ENCODE assay signal across 30 cellular contexts in genomic region chr14:31508140-31508539, GRCh38. TPM values are rescaled to one million over a fixed set of nuclear protein-coding genes. Genes with fewer than 3 reads are reported as not detected.
A peak's percentile ranks its signal among the peaks of the same experiment; 100 is the strongest.
DNase-seq lines count a peak whose midpoint lies in the region; ATAC-seq, FAIRE-seq and TF ChIP-seq lines count a peak whose summit lies in the region.
"Had no signal": no experiment of that assay in that cellular context is flagged by ENCODE, and none has a peak within 500 bp of the region (broad histone marks: within the 10 kb centered on the region; RNA-seq: fewer than 3 reads in every experiment).

No MANE protein-coding gene starts in this region.

- no peak for TF ChIP-seq RAD21 in H1 (IDR thresholded peaks at IDR 0.05 in 1 of 2, conservative IDR thresholded peaks at IDR 0.05 in 1 of 2; ENCODE audit: low read depth in 2 of 2, low read length in 2 of 2)

- no TSS peak for BruUV-seq in A673 (replicated peaks; lab: Mats Ljungman, UMichigan)

- H2BK15ac ChIP-seq in H1 (ENCODE audit: low read length): no peak overlapping the region

- no peak overlapping the region for H3K4me3 ChIP-seq in A673 (ENCODE audit: low read depth, low read length, poor library complexity, severe bottlenecking)
- H3K4me3 ChIP-seq in H1 (ENCODE audit: extremely low read depth in 1 of 4, insufficient read depth in 2 of 4, low read depth in 3 of 4, low read length in 4 of 4): no peak overlapping the region
- no peak overlapping the region for H3K4me3 ChIP-seq in effector memory CD4-positive, alpha-beta T cell (ENCODE audit: insufficient read depth, low read depth, low read length, poor library complexity, severe bottlenecking)
- H3K4me3 ChIP-seq: BLaER1, SJSA1 had no signal

- H3K9me3 Mint-ChIP-seq in nephron progenitor cell: no peaks in the 10 kb centered on the region
- H3K9me3 Mint-ChIP-seq: CD4-positive, CD25-positive, alpha-beta regulatory T cell had no signal

- H3K4me1 ChIP-seq in A673 (ENCODE audit: insufficient read depth, low read length, poor library complexity, severe bottlenecking) (no peaks in the 10 kb centered on the region), H1 (replicated peaks in 1 of 4; ENCODE audit: control insufficient read depth in 3 of 4, insufficient read depth in 4 of 4, low read length in 3 of 4) (no peaks in the 10 kb centered on the region)
- no peaks in the 10 kb centered on the region for H3K4me1 ChIP-seq in effector memory CD4-positive, alpha-beta T cell (ENCODE audit: control insufficient read depth, insufficient read depth, low read length, poor library complexity, severe bottlenecking)
- H3K4me1 ChIP-seq: BLaER1 had no signal

- no peak for TF ChIP-seq POLR2A in H1 (IDR thresholded peaks at IDR 0.05; ENCODE audit: control extremely low read depth in 1 of 2, low read depth in 2 of 2, low read length in 2 of 2)

- no peak overlapping the region for H2BK20ac ChIP-seq in H1 (ENCODE audit: low read length)

- no peak overlapping the region for H2BK12ac ChIP-seq in H1 (ENCODE audit: low read depth, low read length)

- intact Hi-C loops in A673 (cut with micrococcal nuclease; ENCODE audit: unreplicated experiment): no loop called here

- H3K4ac ChIP-seq in H1 (replicated peaks; ENCODE audit: insufficient read length, low read depth, low read length): no peak overlapping the region

- ATAC-seq in GM21825 (IDR thresholded peaks at IDR 0.05; ENCODE audit: unreplicated experiment): no peak

- no peak overlapping the region for H3K4me3 Mint-ChIP-seq in nephron progenitor cell
- H3K4me3 Mint-ChIP-seq: CD4-positive, CD25-positive, alpha-beta regulatory T cell had no signal

- H3K27me3 Mint-ChIP-seq in nephron progenitor cell (ENCODE audit: low read depth, poor library complexity): peaks cover 7% of the 10 kb centered on the region

- no peaks in the 10 kb centered on the region for H3K36me3 ChIP-seq in A673 (ENCODE audit: insufficient read depth, low read length, poor library complexity, severe bottlenecking)
- no peaks in the 10 kb centered on the region for H3K36me3 ChIP-seq in H1 (ENCODE audit: control insufficient read depth in 2 of 4, insufficient read depth in 4 of 4, low read length in 3 of 4)
- H3K36me3 ChIP-seq in effector memory CD4-positive, alpha-beta T cell (ENCODE audit: control insufficient read depth, insufficient read depth, low read length): no peaks in the 10 kb centered on the region
- H3K36me3 ChIP-seq: BLaER1, SJSA1 had no signal

- H3K9ac ChIP-seq in H1 (replicated peaks in 1 of 4; ENCODE audit: extremely low read depth in 1 of 4, low read depth in 3 of 4, low read length in 3 of 4): no peak overlapping the region
- H3K9ac ChIP-seq: BLaER1, KMS-11 had no signal

- no peak overlapping the region for H2BK5ac ChIP-seq in H1 (ENCODE audit: low read depth, low read length)

- H2AK5ac ChIP-seq in H1 (ENCODE audit: low read depth, low read length): no peak overlapping the region

- H3K4me2 ChIP-seq in H1 (ENCODE audit: insufficient read depth in 1 of 2, low read depth in 2 of 2, low read length in 2 of 2): no peak overlapping the region
- H3K4me2 ChIP-seq: BLaER1, KMS-11 had no signal

- no peak overlapping the region for H4K91ac ChIP-seq in H1 (replicated peaks; ENCODE audit: insufficient read length, low read length)

- H3K23ac ChIP-seq in H1 (ENCODE audit: insufficient read length): no peak overlapping the region

- CTCF ChIA-PET in A673 (lab: Charles Lee): no interaction called here
- CTCF ChIA-PET in H1 (lab: Charles Lee; ENCODE audit: partially characterized antibody): no interaction called here

- H2AFZ ChIP-seq in H1 (ENCODE audit: low read length): peak overlapping the region; percentile 64

- no peak overlapping the region for H4K5ac ChIP-seq in H1 (ENCODE audit: insufficient read length, low read depth, low read length)

- no peaks in the 10 kb centered on the region for H3K23me2 ChIP-seq in H1 (ENCODE audit: low read depth, low read length)

- 74% methylated on average over 5 of the region's 5 CpGs; no CpG with 5 or more reads in 1 of the 2 experiments for WGBS in H1 (ENCODE audit: extremely low coverage in 1 of 2, insufficient coverage in 1 of 2, insufficient read length in 1 of 2, insufficient replicate concordance in 2 of 2, low coverage in 1 of 2, low lambda C conversion rate in 2 of 2, missing lambda C conversion rate in 1 of 2), 2 experiments

- no peaks in the 10 kb centered on the region for H3K36me3 Mint-ChIP-seq in nephron progenitor cell (ENCODE audit: low read depth)
- H3K36me3 Mint-ChIP-seq: CD4-positive, CD25-positive, alpha-beta regulatory T cell had no signal

- peaks cover 8% of the 10 kb centered on the region for H3K4me1 Mint-ChIP-seq in nephron progenitor cell
- H3K4me1 Mint-ChIP-seq: CD4-positive, CD25-positive, alpha-beta regulatory T cell had no signal

- H3K79me2 ChIP-seq in H1 (ENCODE audit: control insufficient read depth in 1 of 2, insufficient read depth in 2 of 2, low read length in 2 of 2): no peaks in the 10 kb centered on the region

- H3K27me3 ChIP-seq in A673 (replicated peaks; ENCODE audit: insufficient read depth, low read depth, low read length, poor library complexity) (no peaks in the 10 kb centered on the region), H1 (replicated peaks in 1 of 4; ENCODE audit: control insufficient read depth in 3 of 4, extremely low read depth in 1 of 4, insufficient read depth in 3 of 4, low read length in 3 of 4) (no peaks in the 10 kb centered on the region)
- H3K27me3 ChIP-seq in effector memory CD4-positive, alpha-beta T cell (replicated peaks; ENCODE audit: control insufficient read depth, insufficient read depth, low read length, poor library complexity, severe bottlenecking): no peaks in the 10 kb centered on the region
- H3K27me3 ChIP-seq: BLaER1, SJSA1 had no signal

- H3K14ac ChIP-seq in H1 (ENCODE audit: insufficient read length): no peak overlapping the region

- H3K9me3 ChIP-seq in A673 (ENCODE audit: low read depth, low read length, poor library complexity, severe bottlenecking): no peaks in the 10 kb centered on the region
- no peaks in the 10 kb centered on the region for H3K9me3 ChIP-seq in H1 (ENCODE audit: insufficient read depth in 2 of 2, low read depth in 1 of 2, low read length in 1 of 2)
- H3K9me3 ChIP-seq in effector memory CD4-positive, alpha-beta T cell (ENCODE audit: control insufficient read depth, low read length): no peaks in the 10 kb centered on the region
- H3K9me3 ChIP-seq: BLaER1, SJSA1 had no signal

- no peak overlapping the region for H4K8ac ChIP-seq in H1 (ENCODE audit: extremely low read depth, insufficient read depth, low read length)

- TF ChIP-seq CTCF in A673 (conservative IDR thresholded peaks at IDR 0.05; ENCODE audit: low read depth, low read length) (no peak), H1 (IDR thresholded peaks at IDR 0.05; ENCODE audit: control extremely low read depth in 1 of 3, insufficient read depth in 1 of 3, low read depth in 1 of 3, low read length in 3 of 3) (no peak), nephron progenitor cell (IDR thresholded peaks at IDR 0.05) (no peak)

- H2BK120ac ChIP-seq in H1 (replicated peaks; ENCODE audit: low read depth, low read length): no peak overlapping the region

- H3K79me1 ChIP-seq in H1 (ENCODE audit: low read depth, low read length): no peaks in the 10 kb centered on the region

- H3K27ac ChIP-seq in A673 (ENCODE audit: low read depth, low read length, poor library complexity, severe bottlenecking) (no peak overlapping the region), H1 (ENCODE audit: low read depth, low read length) (no peak overlapping the region)
- no peak overlapping the region for H3K27ac ChIP-seq in effector memory CD4-positive, alpha-beta T cell (ENCODE audit: insufficient read depth, low read length, poor library complexity, severe bottlenecking)
- H3K27ac ChIP-seq: BLaER1, KMS-11, SJSA1 had no signal

- H3K18ac ChIP-seq in H1 (ENCODE audit: extremely low read depth, low read length): no peak overlapping the region

- POLR2A ChIA-PET in A673 (lab: Charles Lee; ENCODE audit: low non-redundant PET) (no interaction called here), H1 (lab: Charles Lee; ENCODE audit: partially characterized antibody) (no interaction called here)

- no peak for TF ChIP-seq EP300 in H1 (IDR thresholded peaks at IDR 0.05; ENCODE audit: borderline replicate concordance in 1 of 2, low read depth in 2 of 2, low read length in 2 of 2)

- no peak overlapping the region for H3K56ac ChIP-seq in H1 (replicated peaks; ENCODE audit: insufficient read length, low read depth, low read length)

- H4K20me1 ChIP-seq in H1 (replicated peaks in 1 of 2; ENCODE audit: control insufficient read depth in 1 of 2, insufficient read depth in 2 of 2, low read length in 2 of 2): no peaks in the 10 kb centered on the region
- H4K20me1 ChIP-seq: BLaER1 had no signal

- H3K27ac Mint-ChIP-seq in nephron progenitor cell: peak overlapping the region; percentile 7
- H3K27ac Mint-ChIP-seq: CD4-positive, CD25-positive, alpha-beta regulatory T cell had no signal

- peak; percentile 1 for DNase-seq in A673 (ENCODE audit: low spot score)
- no peak for DNase-seq in HTR-8/SVneo (ENCODE audit: insufficient read length, low spot score)
- DNase-seq in H1 (ENCODE audit: low read depth in 1 of 2, low spot score in 2 of 2): no peak
- peak; percentile 30 for DNase-seq in nephron progenitor cell
- DNase-seq in effector memory CD4-positive, alpha-beta T cell: no peak
- DNase-seq in NCI-H1930 (lab: John Stamatoyannopoulos, UW): no peak
- no peak for DNase-seq in kidney tubule cell (ENCODE audit: low spot score)
- DNase-seq: CD4-positive, CD25-positive, alpha-beta regulatory T cell; DMS53; NCI-H1048; NCI-H1417; NCI-H1694; NCI-H2081; NCI-H2227 treated with DMSO at 0.1 percent for 48 hours; NCI-H526 treated with DMSO at 0.1 percent for 48 hours; Right ventricle myocardium superior; RPMI8226 had no signal

- FAIRE-seq in HTR-8/SVneo (lab: Jason Lieb, UNC) (peak; percentile 92), H1 (lab: Jason Lieb, UNC) (no peak)
- FAIRE-seq: D721Med, GM18507 had no signal

RNA-seq across cellular contexts. Expression of gene GPR33, which starts 20.3 kb away (rescaled TPM):
- total RNA-seq in A673 (2021): not detected in 2 replicates
- total RNA-seq in H1 (2021; fragmentation: NEBNext Ultra II Directional; extraction: Animal tissue kit (Norgen Biotek cat#: 25700)): not detected in 2 replicates
- polyA plus RNA-seq in H1 (2011; rRNA removed): not detected in 2 replicates
- not detected for polyA plus RNA-seq in H1 (2011; cell fraction: cytosol; rRNA removed)
- not detected for polyA plus RNA-seq in H1 (2011; cell fraction: nucleus; rRNA removed)
- polyA plus RNA-seq in H1 (2012, experiment 1 of 2): not detected in 4 replicates
- not detected for polyA plus RNA-seq in H1 (2012, experiment 2 of 2)
- polyA plus RNA-seq in H1 (2013, experiment 1 of 2): not detected
- polyA plus RNA-seq in H1 (2013, experiment 2 of 2): not detected
- not detected in 2 replicates for polyA minus RNA-seq in H1 (2011; rRNA and poly(A)+ RNA removed)
- polyA minus RNA-seq in H1 (2011; cell fraction: cytosol; rRNA and poly(A)+ RNA removed): not detected
- polyA minus RNA-seq in H1 (2011; cell fraction: nucleus; rRNA and poly(A)+ RNA removed): not detected
- total RNA-seq: A172; CD4-positive, CD25-positive, alpha-beta regulatory T cell; Daoy; G401; H4; HT1080; NCI-H460; Right ventricle myocardium superior; SJSA1 had no signal
- polyA plus RNA-seq: AG04450; CD4-positive, CD25-positive, alpha-beta regulatory T cell had no signal

RNA-seq across cellular contexts. Expression of gene DTD2, which starts 50.8 kb away (rescaled TPM):
- 24.3 and 25.3 TPM in 2 replicates for total RNA-seq in A673 (2021)
- total RNA-seq in H1 (2021; fragmentation: NEBNext Ultra II Directional; extraction: Animal tissue kit (Norgen Biotek cat#: 25700)): 19.5 and 24.4 TPM in 2 replicates
- polyA plus RNA-seq in H1 (2011; rRNA removed): 12.0 and 18.2 TPM in 2 replicates
- 16.7 TPM for polyA plus RNA-seq in H1 (2011; cell fraction: cytosol; rRNA removed)
- polyA plus RNA-seq in H1 (2011; cell fraction: nucleus; rRNA removed): 7.1 TPM
- 8.0 to 10.6 TPM (median 10.5 TPM) in 4 replicates for polyA plus RNA-seq in H1 (2012, experiment 1 of 2)
- 5.8 TPM for polyA plus RNA-seq in H1 (2012, experiment 2 of 2)
- polyA plus RNA-seq in H1 (2013, experiment 1 of 2): 12.8 TPM
- 13.8 TPM for polyA plus RNA-seq in H1 (2013, experiment 2 of 2)
- polyA minus RNA-seq in H1 (2011; rRNA and poly(A)+ RNA removed): 7.7 and 8.4 TPM in 2 replicates
- polyA minus RNA-seq in H1 (2011; cell fraction: cytosol; rRNA and poly(A)+ RNA removed): 11.0 TPM
- 14.8 TPM for polyA minus RNA-seq in H1 (2011; cell fraction: nucleus; rRNA and poly(A)+ RNA removed)

RNA-seq across cellular contexts. Expression of gene NUBPL, which starts 53.1 kb away (rescaled TPM):
- total RNA-seq in A673 (2021): 11.6 and 15.5 TPM in 2 replicates
- total RNA-seq in H1 (2021; fragmentation: NEBNext Ultra II Directional; extraction: Animal tissue kit (Norgen Biotek cat#: 25700)): 6.8 and 9.2 TPM in 2 replicates
- polyA plus RNA-seq in H1 (2011; rRNA removed): 1.3 and 1.6 TPM in 2 replicates
- 2.4 TPM for polyA plus RNA-seq in H1 (2011; cell fraction: cytosol; rRNA removed)
- 0.80 TPM for polyA plus RNA-seq in H1 (2011; cell fraction: nucleus; rRNA removed)
- 2.3 to 3.8 TPM (median 3.3 TPM) in 4 replicates for polyA plus RNA-seq in H1 (2012, experiment 1 of 2)
- 0.50 TPM for polyA plus RNA-seq in H1 (2012, experiment 2 of 2)
- 5.8 TPM for polyA plus RNA-seq in H1 (2013, experiment 1 of 2)
- polyA plus RNA-seq in H1 (2013, experiment 2 of 2): 5.3 TPM
- polyA minus RNA-seq in H1 (2011; rRNA and poly(A)+ RNA removed): 4.3 and 5.4 TPM in 2 replicates
- 2.1 TPM for polyA minus RNA-seq in H1 (2011; cell fraction: cytosol; rRNA and poly(A)+ RNA removed)
- 4.3 TPM for polyA minus RNA-seq in H1 (2011; cell fraction: nucleus; rRNA and poly(A)+ RNA removed)

Comparison
In these comparisons a context has a peak if more than half of its experiments do, and no peak if none do; other contexts are left out.
1. DNase-seq: peak in A673 (single experiment) and nephron progenitor cell (single experiment); none in HTR-8/SVneo (single experiment), H1 (0 of 2), effector memory CD4-positive, alpha-beta T cell (0 of 3), NCI-H1930 (0 of 2) and kidney tubule cell (single experiment).